In genomic region chr12:6792522-6793201, GRCh38 we compare ENCODE assay signal across 1 cellular context.
TF ChIP-seq lines count a peak whose summit lies in the region.

No MANE protein-coding gene starts in this region.

TF ChIP-seq in HepG2, 621 proteins besides CTCF, POLR2A, EP300 and RAD21 (continued from another document and continues in another):
- TF ChIP-seq CEBPZ (IDR thresholded peaks at IDR 0.05; ENCODE audit: low read length) (no peak), ZMAT3 (CRISPR knock-in tag; conservative IDR thresholded peaks at IDR 0.05) (0 out of 2 replicates have a peak, but pooled peaks have one; percentile 73), NONO (IDR thresholded peaks at IDR 0.05) (no peak), NONO (CRISPR knock-in tag; conservative IDR thresholded peaks at IDR 0.05) (peak; percentile 90), FOXA1 (IDR thresholded peaks at IDR 0.05) (no peak), FOXA1 (CRISPR knock-in tag; IDR thresholded peaks at IDR 0.05) (peak; percentile 71), SP5 (CRISPR knock-in tag; IDR thresholded peaks at IDR 0.05; ENCODE audit: borderline replicate concordance, low read depth) (peak; percentile 93), FUBP1 (CRISPR knock-in tag; IDR thresholded peaks at IDR 0.05; ENCODE audit: borderline replicate concordance) (no peak), CENPX (CRISPR knock-in tag; IDR thresholded peaks at IDR 0.05) (no peak), MED1 (CRISPR knock-in tag; IDR thresholded peaks at IDR 0.05) (peak; percentile 90), ZNF772 (CRISPR knock-in tag; IDR thresholded peaks at IDR 0.05) (0 out of 2 replicates have a peak, but pooled peaks have one; percentile 49), ZNF101 (CRISPR knock-in tag; IDR thresholded peaks at IDR 0.05; ENCODE audit: borderline replicate concordance, low read depth) (no peak), RORA (CRISPR knock-in tag; IDR thresholded peaks at IDR 0.05) (no peak), ATF1 (CRISPR knock-in tag; IDR thresholded peaks at IDR 0.05) (no peak), ZNF431 (CRISPR knock-in tag; IDR thresholded peaks at IDR 0.05; ENCODE audit: borderline replicate concordance, low read depth) (no peak), USF2 (IDR thresholded peaks at IDR 0.05; ENCODE audit: low read depth, low read length) (no peak), USF2 (CRISPR knock-in tag; IDR thresholded peaks at IDR 0.05; ENCODE audit: borderline replicate concordance) (no peak), ARID2 (CRISPR knock-in tag; IDR thresholded peaks at IDR 0.05; ENCODE audit: borderline replicate concordance) (no peak), ZNF543 (CRISPR knock-in tag; IDR thresholded peaks at IDR 0.05) (no peak), PHF20 (CRISPR knock-in tag; IDR thresholded peaks at IDR 0.05) (peak; percentile 48; the same call in 1 of the 2 replicates), ZNF337 (CRISPR knock-in tag; IDR thresholded peaks at IDR 0.05; ENCODE audit: borderline replicate concordance, low read depth) (peak; percentile 88; the same call in 1 of the 2 replicates), ZNF263 (CRISPR knock-in tag; IDR thresholded peaks at IDR 0.05) (peak; percentile 83), SP4 (CRISPR knock-in tag; IDR thresholded peaks at IDR 0.05) (peak; percentile 68; the same call in 1 of the 2 replicates), ZNF326 (CRISPR knock-in tag; IDR thresholded peaks at IDR 0.05; ENCODE audit: borderline replicate concordance) (no peak), WIZ (CRISPR knock-in tag; IDR thresholded peaks at IDR 0.05) (no peak), KLF11 (CRISPR knock-in tag; IDR thresholded peaks at IDR 0.05) (no peak), RBM22 (optimal IDR thresholded peaks at IDR 0.05; ENCODE audit: low read length) (no peak), FOXP4 (CRISPR knock-in tag; IDR thresholded peaks at IDR 0.05) (peak; percentile 65; the same call in 1 of the 2 replicates), RAD51 (IDR thresholded peaks at IDR 0.05; ENCODE audit: borderline replicate concordance) (no peak), THAP7 (CRISPR knock-in tag; IDR thresholded peaks at IDR 0.05) (peak; percentile 43; the same call in 1 of the 2 replicates), HOXA3 (CRISPR knock-in tag; IDR thresholded peaks at IDR 0.05) (peak; percentile 63), FOXC1 (CRISPR knock-in tag; IDR thresholded peaks at IDR 0.05; ENCODE audit: borderline replicate concordance) (no peak), MXD4 (CRISPR knock-in tag; IDR thresholded peaks at IDR 0.05) (peak; percentile 32; the same call in 1 of the 2 replicates), BCL6 (CRISPR knock-in tag; IDR thresholded peaks at IDR 0.05) (peak; percentile 56), ZBTB38 (CRISPR knock-in tag; IDR thresholded peaks at IDR 0.05) (peak; percentile 76), ZNF710 (CRISPR knock-in tag; IDR thresholded peaks at IDR 0.05; ENCODE audit: borderline replicate concordance) (peak; percentile 96; the same call in 1 of the 2 replicates), ZNF207 (IDR thresholded peaks at IDR 0.05; ENCODE audit: borderline replicate concordance) (no peak), MYC (CRISPR knock-in tag; IDR thresholded peaks at IDR 0.05; ENCODE audit: borderline replicate concordance) (peak; percentile 91), ZFP37 (CRISPR knock-in tag; IDR thresholded peaks at IDR 0.05; ENCODE audit: borderline replicate concordance) (no peak), REXO4 (CRISPR knock-in tag; IDR thresholded peaks at IDR 0.05; ENCODE audit: borderline replicate concordance) (no peak), ZNF414 (CRISPR knock-in tag; IDR thresholded peaks at IDR 0.05) (no peak), ZNF484 (CRISPR knock-in tag; IDR thresholded peaks at IDR 0.05; ENCODE audit: borderline replicate concordance, low read depth) (no peak), ZNF569 (CRISPR knock-in tag; IDR thresholded peaks at IDR 0.05; ENCODE audit: borderline replicate concordance) (no peak), ZNF136 (CRISPR knock-in tag; IDR thresholded peaks at IDR 0.05; ENCODE audit: low read depth) (peak; percentile 61; the same call in 1 of the 2 replicates), ZNF124 (CRISPR knock-in tag; IDR thresholded peaks at IDR 0.05) (no peak), ERF (CRISPR knock-in tag; IDR thresholded peaks at IDR 0.05) (peak; percentile 77; the same call in 1 of the 2 replicates), CBX1 (IDR thresholded peaks at IDR 0.05; ENCODE audit: low read depth) (peak; percentile 27), PHB2 (IDR thresholded peaks at IDR 0.05; ENCODE audit: partially characterized antibody) (no peak), ZNF547 (CRISPR knock-in tag; IDR thresholded peaks at IDR 0.05) (peak; percentile 49; the same call in 1 of the 2 replicates), ZBTB3 (CRISPR knock-in tag; IDR thresholded peaks at IDR 0.05; ENCODE audit: borderline replicate concordance, low read depth) (no peak), ZBTB1 (CRISPR knock-in tag; IDR thresholded peaks at IDR 0.05; ENCODE audit: borderline replicate concordance) (no peak), MYNN (CRISPR knock-in tag; IDR thresholded peaks at IDR 0.05; ENCODE audit: low read depth) (no peak), ZNF230 (CRISPR knock-in tag; IDR thresholded peaks at IDR 0.05) (0 out of 2 replicates have a peak, but pooled peaks have one; percentile 22), NCOA2 (CRISPR knock-in tag; IDR thresholded peaks at IDR 0.05) (peak; percentile 75), ZFP91 (CRISPR knock-in tag; IDR thresholded peaks at IDR 0.05; ENCODE audit: borderline replicate concordance) (peak; percentile 87; the same call in 1 of the 2 replicates), SIX1 (CRISPR knock-in tag; IDR thresholded peaks at IDR 0.05; ENCODE audit: borderline replicate concordance) (peak; percentile 25; the same call in 1 of the 2 replicates)
